In the genomic region with DNA sequence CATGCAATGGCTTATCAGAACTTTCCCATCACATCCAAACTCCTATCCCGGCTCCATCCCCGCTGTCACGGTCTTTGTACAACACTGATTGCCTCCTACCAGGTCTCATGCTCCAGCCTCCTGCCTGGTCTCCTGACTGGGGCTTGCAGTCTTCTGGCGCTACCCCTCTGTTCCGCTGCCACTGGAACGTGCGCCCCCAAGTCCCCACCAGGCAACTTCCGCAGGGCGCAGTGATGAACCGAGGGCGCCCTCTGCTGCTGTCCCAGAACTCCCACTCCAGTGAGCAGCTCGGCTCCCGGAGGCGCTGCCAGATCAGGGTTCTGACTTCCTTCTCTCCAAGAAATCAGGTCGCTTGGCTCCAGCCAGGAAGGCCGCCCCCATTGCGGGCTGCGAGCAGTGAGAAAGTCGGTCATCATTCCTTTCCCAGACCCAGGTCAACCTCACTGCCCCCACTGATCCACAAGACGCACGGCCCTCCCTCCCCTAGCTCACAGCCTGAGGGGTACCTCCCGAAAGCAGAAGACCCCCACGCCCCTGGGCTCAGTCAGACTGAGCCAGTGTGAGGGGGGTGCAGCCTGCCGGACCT, we compare ENCODE assay signal across 8 cellular contexts. TPM values are rescaled to one million over a fixed set of nuclear protein-coding genes. Genes with fewer than 3 reads are reported as not detected.
DNase-seq lines count a peak whose midpoint lies in the region; ATAC-seq and TF ChIP-seq lines count a peak whose summit lies in the region.

No MANE protein-coding gene starts in this region.

- DNase-seq in C1 segment of cervical spinal cord (lab: John Stamatoyannopoulos, UW): peak in 10 of 14 donors; percentile 4 to 38 (median 20)
- peak; percentile 76 for DNase-seq in HEK293T (ENCODE audit: extremely low spot score)
- DNase-seq in RPMI8226: peak; percentile 52
- peak; percentile 38 for DNase-seq in brain microvascular endothelial cell
- peak in 2 of 3 donors; percentile 15 to 46 for DNase-seq in immature natural killer cell
- DNase-seq in stimulated activated CD4-positive, alpha-beta T cell treated with anti-CD3 and anti-CD28 coated beads, Interleukin-15, amount 100 ng/mL, for 24 hours: peak; percentile 53
- DNase-seq in activated gamma-delta T cell (lab: John Stamatoyannopoulos, UW): no peak

- H3K4me3 ChIP-seq in brain microvascular endothelial cell (ENCODE audit: low read depth, low read length): peak overlapping the region; percentile 32

- H3K36me3 ChIP-seq in brain microvascular endothelial cell (replicated peaks): no peaks in the 10 kb centered on the region

- H3K4me3 Mint-ChIP-seq in immature natural killer cell: no peak overlapping the region

- H3K27ac ChIP-seq in brain microvascular endothelial cell: no peak overlapping the region

- H3K27me3 Mint-ChIP-seq in immature natural killer cell (ENCODE audit: low read depth in 3 of 3): peaks cover 5 to 16% (median 12%) of the 10 kb centered on the region in 3 donors

- POLR2A ChIA-PET in HEK293T (lab: Yijun Ruan, JAX): no interaction called here

- H3K4me1 Mint-ChIP-seq in immature natural killer cell: no peaks in the 10 kb centered on the region

- CTCF ChIA-PET in HEK293T (lab: Yijun Ruan, JAX): interaction anchor here (0.5 to 2.2 kb wide), 13 partner anchors 18 to 496 kb away, joined by 3 to 37 read pairs (median 4); no protein-coding TSS in a partner anchor

- no peak for ATAC-seq in GM19397 (IDR thresholded peaks at IDR 0.05; ENCODE audit: unreplicated experiment)

- no peaks in the 10 kb centered on the region for H3K36me3 Mint-ChIP-seq in immature natural killer cell

- peak; percentile 94 for TF ChIP-seq CTCF in brain microvascular endothelial cell (IDR thresholded peaks at IDR 0.05; ENCODE audit: low read depth, low read length, missing control alignments)

- H3K27ac Mint-ChIP-seq in immature natural killer cell: no peak overlapping the region

- in situ Hi-C loops in brain microvascular endothelial cell (cut with HindIII; ENCODE audit: low pct_ligation_motif_present, low sequenced_read_pairs): no loop called here

- H3K27me3 ChIP-seq in brain microvascular endothelial cell (replicated peaks): no peaks in the 10 kb centered on the region

- H3K9me3 Mint-ChIP-seq in immature natural killer cell: no peaks in the 10 kb centered on the region

TF ChIP-seq in HEK293T, 16 proteins besides CTCF, POLR2A, EP300 and RAD21:
- TF ChIP-seq FOXK2 (IDR thresholded peaks at IDR 0.05) (no peak), ZNF384 (IDR thresholded peaks at IDR 0.05) (no peak), ELF4 (IDR thresholded peaks at IDR 0.05) (no peak), BHLHE40 (IDR thresholded peaks at IDR 0.05; ENCODE audit: borderline replicate concordance) (no peak), FOXA1 (IDR thresholded peaks at IDR 0.05) (no peak), SUZ12 (IDR thresholded peaks at IDR 0.05) (no peak), HDGF (IDR thresholded peaks at IDR 0.05; ENCODE audit: borderline replicate concordance) (no peak), ARNT (IDR thresholded peaks at IDR 0.05) (no peak), TARDBP (IDR thresholded peaks at IDR 0.05) (no peak), FOXM1 (IDR thresholded peaks at IDR 0.05; ENCODE audit: borderline replicate concordance) (no peak), L3MBTL2 (conservative IDR thresholded peaks at IDR 0.05) (no peak), LEF1 (IDR thresholded peaks at IDR 0.05; ENCODE audit: borderline replicate concordance) (no peak), NFRKB (IDR thresholded peaks at IDR 0.05) (no peak), CTBP1 (IDR thresholded peaks at IDR 0.05; ENCODE audit: borderline replicate concordance) (no peak), SP1 (IDR thresholded peaks at IDR 0.05) (no peak)
- TF ChIP-seq, protein P1, sequence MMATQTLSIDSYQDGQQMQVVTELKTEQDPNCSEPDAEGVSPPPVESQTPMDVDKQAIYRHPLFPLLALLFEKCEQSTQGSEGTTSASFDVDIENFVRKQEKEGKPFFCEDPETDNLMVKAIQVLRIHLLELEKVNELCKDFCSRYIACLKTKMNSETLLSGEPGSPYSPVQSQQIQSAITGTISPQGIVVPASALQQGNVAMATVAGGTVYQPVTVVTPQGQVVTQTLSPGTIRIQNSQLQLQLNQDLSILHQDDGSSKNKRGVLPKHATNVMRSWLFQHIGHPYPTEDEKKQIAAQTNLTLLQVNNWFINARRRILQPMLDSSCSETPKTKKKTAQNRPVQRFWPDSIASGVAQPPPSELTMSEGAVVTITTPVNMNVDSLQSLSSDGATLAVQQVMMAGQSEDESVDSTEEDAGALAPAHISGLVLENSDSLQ (IDR thresholded peaks at IDR 0.05): no peak
TF ChIP-seq in HEK293T: peak in this region for 0.

RNA-seq across cellular contexts. Expression of a gene that starts 43.9 kb away (rescaled TPM):
- polyA plus RNA-seq in immature natural killer cell: 1 to 10 TPM; 3.7 to 6.6 (median 5.0) TPM

RNA-seq across cellular contexts. Expression of a gene that starts 45.7 kb away (rescaled TPM):
- not detected for polyA plus RNA-seq in immature natural killer cell

RNA-seq across cellular contexts. Expression of a gene that starts 57.4 kb away (rescaled TPM):
- polyA plus RNA-seq in immature natural killer cell: 10 to 100 TPM in 2 of 3 donors, 1 to 10 TPM in 1; 7.0 to 19.1 (median 10.2) TPM
